In the genomic region with DNA sequence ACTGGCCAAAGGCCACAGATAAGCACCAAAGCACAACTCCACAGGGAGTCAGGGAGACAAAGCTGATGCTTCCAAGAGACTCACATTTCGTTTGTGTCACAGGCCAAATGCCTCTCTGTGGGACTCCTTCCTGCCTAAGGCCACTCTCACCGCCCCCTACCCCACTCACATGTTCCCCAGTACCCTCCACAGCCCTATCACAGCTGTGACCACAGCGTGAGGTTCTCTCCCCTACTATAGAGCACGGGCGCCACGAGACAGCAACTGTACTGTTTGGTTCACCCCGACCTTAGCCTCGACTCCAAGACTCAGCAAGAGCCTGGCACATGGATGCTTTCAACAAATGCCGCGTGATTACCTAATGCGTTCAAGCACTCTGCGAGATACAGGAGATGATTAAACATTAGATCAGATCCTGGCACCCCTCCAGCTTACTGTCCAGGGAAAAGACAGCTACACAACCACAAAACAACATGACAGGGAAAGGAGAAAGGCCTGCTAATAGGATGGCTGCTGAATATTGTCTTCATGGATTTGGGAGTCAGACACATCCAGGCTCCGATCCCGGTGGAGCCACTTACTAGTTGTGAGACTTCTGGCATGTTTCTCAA, we compare ENCODE assay signal across 9 cellular contexts.
DNase-seq lines count a peak whose midpoint lies in the region; ATAC-seq, FAIRE-seq and TF ChIP-seq lines count a peak whose summit lies in the region.
"Had no signal": no experiment of that assay in that cellular context is flagged by ENCODE, and none has a peak within 500 bp of the region (broad histone marks: within the 10 kb centered on the region; RNA-seq: fewer than 3 reads in every experiment).

No MANE protein-coding gene starts in this region.

- H3K36me3 ChIP-seq in keratinocyte (ENCODE audit: control insufficient read depth in 2 of 2, extremely low read depth in 1 of 2, insufficient read depth in 2 of 2, low read length in 2 of 2), result peaks cover 2 to 3% of the 10 kb centered on the region in 2 experiments

- no peaks in the 10 kb centered on the region for H3K9me1 ChIP-seq in keratinocyte (ENCODE audit: control insufficient read depth, extremely low read depth, insufficient read depth, low read length)

- no peak overlapping the region for H2AFZ ChIP-seq in keratinocyte (ENCODE audit: control insufficient read depth, low read length)

- TF ChIP-seq CTCF in AG09319 (IDR thresholded peaks at IDR 0.05; ENCODE audit: low read depth, low read length) (no peak), keratinocyte (optimal IDR thresholded peaks at IDR 0.05 in 1 of 3, IDR thresholded peaks at IDR 0.05 in 1 of 3, conservative IDR thresholded peaks at IDR 0.05 in 1 of 3; ENCODE audit: extremely low read depth in 1 of 3, insufficient read depth in 2 of 3, low read length in 3 of 3) (no peak)

- H3K4me1 ChIP-seq in keratinocyte (ENCODE audit: control insufficient read depth, extremely low read depth, insufficient read depth, low read length), result peaks cover 22% of the 10 kb centered on the region

- peak; percentile 99 for FAIRE-seq in keratinocyte (lab: Jason Lieb, UNC)
- FAIRE-seq: GM12878 had no signal

- no peaks in the 10 kb centered on the region for H3K79me2 ChIP-seq in keratinocyte (ENCODE audit: control insufficient read depth, insufficient read depth, low read length)

- no peak for TF ChIP-seq POLR2A in GM18505 (IDR thresholded peaks at IDR 0.05; ENCODE audit: borderline replicate concordance, extremely low read depth, insufficient read depth, insufficient read length)

- dilution Hi-C loops in keratinocyte (cut with MboI; ENCODE audit: extremely low pct_ligation_motif_present, low sequenced_read_pairs), result no loop called here

- H3K9ac ChIP-seq in keratinocyte (ENCODE audit: control insufficient read depth, extremely low read depth, insufficient read depth, low read length), result peak overlapping the region; percentile 34

- no peaks in the 10 kb centered on the region for H3K27me3 ChIP-seq in keratinocyte (ENCODE audit: control insufficient read depth, extremely low read depth, insufficient read depth, low read length)

- peak overlapping the region; percentile 69 for H3K27ac ChIP-seq in keratinocyte (ENCODE audit: control insufficient read depth, insufficient read depth, low read length)

- peak overlapping the region; percentile 48 for H3K4me2 ChIP-seq in keratinocyte (ENCODE audit: control insufficient read depth, extremely low read depth, insufficient read depth, low read depth, low read length)

- DNase-seq in AG09319 (ENCODE audit: extremely low read depth, low read depth) (peak; percentile 86), LHCN-M2 (ENCODE audit: low read depth) (peak; percentile 99), amniotic epithelial cell (ENCODE audit: low read depth) (peak; percentile 100), keratinocyte (ENCODE audit: low read depth, low spot score) (peak; percentile 96), cortex of kidney (lab: John Stamatoyannopoulos, UW) (no peak), SKM-1 (lab: John Stamatoyannopoulos, UW; ENCODE audit: unreplicated experiment) (no peak)

- H3K4me3 ChIP-seq in keratinocyte (ENCODE audit: control insufficient read depth in 2 of 3, extremely low read depth in 1 of 3, insufficient read depth in 2 of 3, low read depth in 1 of 3, low read length in 3 of 3), result no peak overlapping the region
- H3K4me3 ChIP-seq: GM12878 had no signal

- ATAC-seq in activated CD4-positive, CD25-positive, alpha-beta regulatory T cell treated with anti-CD3 and anti-CD28 coated beads, Interleukin-2, amount 50 U/mL, for 24 hours, result no peak
- no peak for ATAC-seq in GM18505 (IDR thresholded peaks at IDR 0.05; ENCODE audit: unreplicated experiment)
- ATAC-seq: GM12878 had no signal

- H4K20me1 ChIP-seq in keratinocyte (ENCODE audit: control insufficient read depth, extremely low read depth, insufficient read depth, low read length), result no peaks in the 10 kb centered on the region

- H3K9me3 ChIP-seq in keratinocyte (ENCODE audit: control insufficient read depth, low read depth, low read length), result no peaks in the 10 kb centered on the region

Comparison
In these comparisons a context has a peak if more than half of its experiments do, and no peak if none do; other contexts are left out.
1. DNase-seq: peak in AG09319 (single experiment), LHCN-M2 (single experiment), amniotic epithelial cell (single experiment) and keratinocyte (single experiment); none in cortex of kidney (single experiment) and SKM-1 (single experiment).